Comparison of ENCODE assay signal across 16 cellular contexts in genomic region chr12:79433465-79434072, GRCh38.
DNase-seq lines count a peak whose midpoint lies in the region; ATAC-seq, FAIRE-seq and TF ChIP-seq lines count a peak whose summit lies in the region.
"Had no signal": no experiment of that assay in that cellular context is flagged by ENCODE, and none has a peak within 500 bp of the region (broad histone marks: within the 10 kb centered on the region; RNA-seq: fewer than 3 reads in every experiment).

No MANE protein-coding gene starts in this region.

- DNase-seq in PC-3 (peak; percentile 54), fibroblast of villous mesenchyme (ENCODE audit: low read depth) (peak; percentile 12), cerebellar cortex (ENCODE audit: low spot score) (no peak), GM20000 (ENCODE audit: low spot score) (no peak)
- DNase-seq: Calu3; CD8-positive, alpha-beta T cell; DND-41; EL; GOT3; H9 had no signal

- H3K4me1 ChIP-seq in PC-3 (ENCODE audit: insufficient read depth, low read length) = peaks cover 21% of the 10 kb centered on the region

- CTCF ChIA-PET in PC-3 (lab: Charles Lee) = interaction anchor here (1.3 kb wide), 1 partner anchor 114 kb away, joined by 4 read pairs; no protein-coding TSS in a partner anchor

- H3F3A ChIP-seq in PC-3 (ENCODE audit: low read length, unreplicated experiment) = no peaks in the 10 kb centered on the region

- ATAC-seq in PC-3 = peak; percentile 90
- ATAC-seq in GM18505 (IDR thresholded peaks at IDR 0.05; ENCODE audit: unreplicated experiment) = no peak
- ATAC-seq: CD8-positive, alpha-beta T cell; K562 had no signal

- H3K4me3 ChIP-seq in PC-3 (ENCODE audit: low read length) (no peak overlapping the region), fibroblast of villous mesenchyme (ENCODE audit: low read depth, low read length) (no peak overlapping the region)
- H3K4me3 ChIP-seq: BLaER1 treated with 17β-estradiol and CSF1 and Interleukin-3, amounts not matched to agents 10 nM and 100 nM; K562 had no signal

- intact Hi-C loops in PC-3 (cut with micrococcal nuclease) = loop anchor here (2.0 kb wide), 1 partner anchor 15 kb away; no protein-coding TSS in a partner anchor

- POLR2A ChIA-PET in PC-3 (lab: Charles Lee; ENCODE audit: unreplicated experiment) = interaction anchor here (0.7 kb wide), 1 partner anchor 114 kb away, joined by 3 read pairs; no protein-coding TSS in a partner anchor

- peak; percentile 85 for FAIRE-seq in G401.6 (lab: Jason Lieb, UNC)
- FAIRE-seq: A204.1, GM12891, K562 had no signal

- H3K4me2 ChIP-seq in PC-3 (ENCODE audit: low read length) = peak overlapping the region; percentile 44

- no peaks in the 10 kb centered on the region for H3K36me3 ChIP-seq in PC-3 (ENCODE audit: low read depth, low read length)

- H2AFZ ChIP-seq in PC-3 (ENCODE audit: low read length) = no peak overlapping the region

- no peaks in the 10 kb centered on the region for H3K9me3 ChIP-seq in PC-3 (ENCODE audit: low read length)
- H3K9me3 ChIP-seq: BLaER1 treated with 17β-estradiol and CSF1 and Interleukin-3, amounts not matched to agents 10 nM and 100 nM had no signal

- H3K9me2 ChIP-seq in PC-3 (replicated peaks; ENCODE audit: low read length) = no peaks in the 10 kb centered on the region

- no peak for TF ChIP-seq POLR2A in GM18505 (IDR thresholded peaks at IDR 0.05; ENCODE audit: borderline replicate concordance, extremely low read depth, insufficient read depth, insufficient read length)

- peak overlapping the region; percentile 2; the same call in 1 of the 2 replicates for H3K9ac ChIP-seq in PC-3 (ENCODE audit: low read length)
- H3K9ac ChIP-seq: BLaER1 treated with 17β-estradiol and CSF1 and Interleukin-3, amounts not matched to agents 10 nM and 100 nM had no signal

- TF ChIP-seq CTCF in PC-3 (conservative IDR thresholded peaks at IDR 0.05; ENCODE audit: low read depth, low read length) (no peak), fibroblast of villous mesenchyme (IDR thresholded peaks at IDR 0.05; ENCODE audit: insufficient read depth, low read depth, low read length) (no peak), GM20000 (IDR thresholded peaks at IDR 0.05; ENCODE audit: extremely low read depth, missing control alignments) (no peak)

- H3K27ac ChIP-seq in PC-3 (ENCODE audit: low read length) = peak overlapping the region; percentile 70

- no peaks in the 10 kb centered on the region for H3K27me3 ChIP-seq in PC-3 (ENCODE audit: low read length)
- H3K27me3 ChIP-seq: BLaER1 treated with 17β-estradiol and CSF1 and Interleukin-3, amounts not matched to agents 10 nM and 100 nM had no signal

- no peaks in the 10 kb centered on the region for H3K79me2 ChIP-seq in PC-3 (ENCODE audit: low read length)

- H4K20me1 ChIP-seq in PC-3 (ENCODE audit: low read length) = no peaks in the 10 kb centered on the region
- H4K20me1 ChIP-seq: BLaER1 treated with 17β-estradiol and CSF1 and Interleukin-3, amounts not matched to agents 10 nM and 100 nM had no signal

- no TSS peak for BruUV-seq in PC-3 (replicated peaks; lab: Mats Ljungman, UMichigan)

Comparison
In these comparisons a context has a peak if more than half of its experiments do, and no peak if none do; other contexts are left out.
1. DNase-seq: peak in PC-3 (single experiment) and fibroblast of villous mesenchyme (single experiment); none in cerebellar cortex (single experiment) and GM20000 (single experiment).